In genomic region chr2:106504192-106504591, GRCh38 we compare ENCODE assay signal across 9 cellular contexts. TPM values are rescaled to one million over a fixed set of nuclear protein-coding genes. Genes with fewer than 3 reads are reported as not detected.
"Had no signal": no experiment of that assay in that cellular context is flagged by ENCODE, and none has a peak within 500 bp of the region (broad histone marks: within the 10 kb centered on the region; RNA-seq: fewer than 3 reads in every experiment).

No MANE protein-coding gene starts in this region.

RNA-seq across cellular contexts. Expression of gene CD8B2, which starts 17.0 kb away (rescaled TPM):
- total RNA-seq: HT1080, K562, M059J, OCI-LY7, PC-3, Right ventricle myocardium superior, RPMI7951, SJSA1 had no signal
- polyA plus RNA-seq: IgD-negative memory B cell had no signal

RNA-seq across cellular contexts. Expression of gene RGPD3, which starts 36.0 kb away (rescaled TPM):
- total RNA-seq: K562, OCI-LY7 had no signal
